Comparison of ENCODE assay signal across 23 cellular contexts in genomic region chr3:67015702-67016500, GRCh38. TPM values are rescaled to one million over a fixed set of nuclear protein-coding genes. Genes with fewer than 3 reads are reported as not detected.
DNase-seq lines count a peak whose midpoint lies in the region; ATAC-seq lines count a peak whose summit lies in the region.
"Had no signal": no experiment of that assay in that cellular context is flagged by ENCODE, and none has a peak within 500 bp of the region (broad histone marks: within the 10 kb centered on the region; RNA-seq: fewer than 3 reads in every experiment).

No MANE protein-coding gene starts in this region.

- H3K27ac ChIP-seq in CD4-positive, CD25-positive, alpha-beta regulatory T cell (ENCODE audit: insufficient read depth, low read length, poor library complexity, severe bottlenecking): no peak overlapping the region
- H3K27ac ChIP-seq in Karpas-422 (ENCODE audit: low read length): peak overlapping the region; percentile 92
- H3K27ac ChIP-seq in GM23248: no peak overlapping the region
- H3K27ac ChIP-seq: adrenal gland, BLaER1, breast epithelium, parathyroid adenoma, SJSA1 had no signal

- H3K27ac Mint-ChIP-seq in CD4-positive, CD25-positive, alpha-beta regulatory T cell: peak overlapping the region in 2 of 3 donors; percentile 8 to 9
- H3K27ac Mint-ChIP-seq in activated naive CD8-positive, alpha-beta T cell treated with anti-CD3 and anti-CD28 coated beads for 36 hours: peak overlapping the region; percentile 11
- H3K27ac Mint-ChIP-seq: activated CD4-positive, alpha-beta memory T cell treated with anti-CD3 and anti-CD28 coated beads for 36 hours; dendritic cell treated with granulocyte-macrophage colony-stimulating factor and Interleukin-4, amounts not matched to agents 40 ng/mL and 50 ng/mL, for 4 days had no signal

- H3K4me1 Mint-ChIP-seq in CD4-positive, CD25-positive, alpha-beta regulatory T cell: peaks cover 19 to 24% (median 24%) of the 10 kb centered on the region in 4 donors
- H3K4me1 Mint-ChIP-seq in activated naive CD8-positive, alpha-beta T cell treated with anti-CD3 and anti-CD28 coated beads for 36 hours: peaks cover 28% of the 10 kb centered on the region

- H3K9ac ChIP-seq in Karpas-422 (ENCODE audit: low read length): peak overlapping the region; percentile 70
- no peak overlapping the region for H3K9ac ChIP-seq in GM23248
- H3K9ac ChIP-seq: BLaER1, parathyroid adenoma had no signal

- H3K36me3 ChIP-seq in CD4-positive, CD25-positive, alpha-beta regulatory T cell (ENCODE audit: control insufficient read depth, insufficient read depth, low read length): peaks cover 2% of the 10 kb centered on the region
- H3K36me3 ChIP-seq in Karpas-422 (ENCODE audit: insufficient read depth, low read length) (peaks cover 23% of the 10 kb centered on the region), GM23248 (ENCODE audit: low read depth) (no peaks in the 10 kb centered on the region)
- H3K36me3 ChIP-seq: adrenal gland, breast epithelium, HAP-1, SJSA1 had no signal

- H3K27me3 ChIP-seq in CD4-positive, CD25-positive, alpha-beta regulatory T cell (ENCODE audit: control insufficient read depth, insufficient read depth, low read length): no peaks in the 10 kb centered on the region
- H3K27me3 ChIP-seq in Karpas-422 (ENCODE audit: low read length): no peaks in the 10 kb centered on the region
- H3K27me3 ChIP-seq in GM23248 (replicated peaks; ENCODE audit: insufficient read depth): no peaks in the 10 kb centered on the region
- H3K27me3 ChIP-seq: adrenal gland, BLaER1, breast epithelium had no signal

- H3F3A ChIP-seq in GM23248 (ENCODE audit: insufficient read depth): no peaks in the 10 kb centered on the region

- H3K4me2 ChIP-seq in Karpas-422 (ENCODE audit: low read depth, low read length, poor library complexity, severe bottlenecking) (peak overlapping the region; percentile 74), GM23248 (ENCODE audit: unreplicated experiment) (no peak overlapping the region)
- H3K4me2 ChIP-seq: BLaER1 had no signal

- H3K79me2 ChIP-seq in Karpas-422 (ENCODE audit: low read length) (peaks cover 18% of the 10 kb centered on the region), GM23248 (ENCODE audit: insufficient read depth) (no peaks in the 10 kb centered on the region)
- H3K79me2 ChIP-seq: parathyroid adenoma had no signal

- H3K27me3 Mint-ChIP-seq in CD4-positive, CD25-positive, alpha-beta regulatory T cell: no peaks in the 10 kb centered on the region
- no peaks in the 10 kb centered on the region for H3K27me3 Mint-ChIP-seq in activated naive CD8-positive, alpha-beta T cell treated with anti-CD3 and anti-CD28 coated beads for 36 hours
- H3K27me3 Mint-ChIP-seq: activated CD4-positive, alpha-beta memory T cell treated with anti-CD3 and anti-CD28 coated beads for 36 hours; dendritic cell treated with granulocyte-macrophage colony-stimulating factor and Interleukin-4, amounts not matched to agents 40 ng/mL and 50 ng/mL, for 4 days had no signal

- H4K20me1 ChIP-seq in Karpas-422 (ENCODE audit: insufficient read depth, low read depth, low read length) (no peaks in the 10 kb centered on the region), GM23248 (ENCODE audit: insufficient read depth) (no peaks in the 10 kb centered on the region)
- H4K20me1 ChIP-seq: BLaER1 had no signal

- H3K9me2 ChIP-seq in Karpas-422 (replicated peaks; ENCODE audit: insufficient read depth, low read length) (no peaks in the 10 kb centered on the region), GM23248 (ENCODE audit: insufficient read depth) (no peaks in the 10 kb centered on the region)

- no peak overlapping the region for H3K4me3 ChIP-seq in CD4-positive, CD25-positive, alpha-beta regulatory T cell (ENCODE audit: low read depth, low read length)
- H3K4me3 ChIP-seq in Karpas-422 (ENCODE audit: low read length) (peak overlapping the region; percentile 57), GM23248 (no peak overlapping the region)
- H3K4me3 ChIP-seq: adrenal gland, BLaER1, breast epithelium, HAP-1, SJSA1 had no signal

- ATAC-seq in CD4-positive, CD25-positive, alpha-beta regulatory T cell (ENCODE audit: low read depth in 2 of 2): no peak
- peak; percentile 61 for ATAC-seq in left ventricle myocardium superior
- ATAC-seq: sciatic nerve had no signal

- intact Hi-C loops in left ventricle myocardium superior (cut with micrococcal nuclease): no loop called here

- peaks cover 3% of the 10 kb centered on the region for H3K4me1 ChIP-seq in CD4-positive, CD25-positive, alpha-beta regulatory T cell (ENCODE audit: control insufficient read depth, insufficient read depth, low read length, poor library complexity, severe bottlenecking)
- H3K4me1 ChIP-seq in Karpas-422 (ENCODE audit: low read length): peaks cover 92% of the 10 kb centered on the region
- no peaks in the 10 kb centered on the region for H3K4me1 ChIP-seq in GM23248 (ENCODE audit: insufficient read depth)
- H3K4me1 ChIP-seq: BLaER1, breast epithelium, HAP-1, parathyroid adenoma, SJSA1 had no signal

- no peak overlapping the region for H3K4me3 Mint-ChIP-seq in CD4-positive, CD25-positive, alpha-beta regulatory T cell
- H3K4me3 Mint-ChIP-seq in activated naive CD8-positive, alpha-beta T cell treated with anti-CD3 and anti-CD28 coated beads for 36 hours: no peak overlapping the region
- H3K4me3 Mint-ChIP-seq: activated CD4-positive, alpha-beta memory T cell treated with anti-CD3 and anti-CD28 coated beads for 36 hours; dendritic cell treated with granulocyte-macrophage colony-stimulating factor and Interleukin-4, amounts not matched to agents 40 ng/mL and 50 ng/mL, for 4 days; T-helper 1 cell treated with Interleukin-12 subunit alpha and Interleukin-12 subunit beta and Interleukin-4 antibody, amounts not matched to agents 30 μg/mL and 1 μg/mL, for 36 hours had no signal

- DNase-seq in CD4-positive, CD25-positive, alpha-beta regulatory T cell: no peak
- no peak for DNase-seq in Karpas-422
- DNase-seq in activated naive CD8-positive, alpha-beta T cell treated with anti-CD3 and anti-CD28 coated beads for 36 hours: no peak
- no peak for DNase-seq in left ventricle myocardium superior
- DNase-seq in cortex of kidney (lab: John Stamatoyannopoulos, UW): no peak
- DNase-seq in putamen (ENCODE audit: low spot score): no peak
- DNase-seq in GM23248: no peak
- no peak for DNase-seq in kidney tubule cell (ENCODE audit: low spot score)
- DNase-seq: activated CD4-positive, alpha-beta memory T cell treated with anti-CD3 and anti-CD28 coated beads for 36 hours; activated effector memory CD4-positive, alpha-beta T cell treated with anti-CD3 and anti-CD28 coated beads, Interleukin-2, amount 50 U/mL, for 16 hours; adrenal gland; KG1; NCI-H2029; NCI-H2227 treated with DMSO at 0.1 percent for 48 hours; NCI-H748 treated with DMSO at 0.1 percent for 48 hours had no signal

- in situ Hi-C loops in GM23248 (cut with MboI): no loop called here

- no peaks in the 10 kb centered on the region for H3K9me3 Mint-ChIP-seq in CD4-positive, CD25-positive, alpha-beta regulatory T cell
- H3K9me3 Mint-ChIP-seq in activated naive CD8-positive, alpha-beta T cell treated with anti-CD3 and anti-CD28 coated beads for 36 hours: no peaks in the 10 kb centered on the region
- H3K9me3 Mint-ChIP-seq: activated CD4-positive, alpha-beta memory T cell treated with anti-CD3 and anti-CD28 coated beads for 36 hours; dendritic cell treated with granulocyte-macrophage colony-stimulating factor and Interleukin-4, amounts not matched to agents 40 ng/mL and 50 ng/mL, for 4 days; T-helper 1 cell treated with Interleukin-12 subunit alpha and Interleukin-12 subunit beta and Interleukin-4 antibody, amounts not matched to agents 30 μg/mL and 1 μg/mL, for 36 hours had no signal

- 83 to 85% methylated on average over 8 of the region's 8 CpGs for WGBS in GM23248 (ENCODE audit: low coverage in 1 of 2, low lambda C conversion rate in 2 of 2, missing lambda C conversion rate in 2 of 2), 2 experiments

- H3K36me3 Mint-ChIP-seq in CD4-positive, CD25-positive, alpha-beta regulatory T cell: peaks cover 16% of the 10 kb centered on the region
- peaks cover 14% of the 10 kb centered on the region for H3K36me3 Mint-ChIP-seq in activated naive CD8-positive, alpha-beta T cell treated with anti-CD3 and anti-CD28 coated beads for 36 hours

- no peaks in the 10 kb centered on the region for H3K9me3 ChIP-seq in CD4-positive, CD25-positive, alpha-beta regulatory T cell (ENCODE audit: control insufficient read depth in 2 of 2, low read length in 2 of 2)
- no peaks in the 10 kb centered on the region for H3K9me3 ChIP-seq in Karpas-422 (ENCODE audit: low read length)
- no peaks in the 10 kb centered on the region for H3K9me3 ChIP-seq in GM23248 (ENCODE audit: low read depth)
- H3K9me3 ChIP-seq: adrenal gland, BLaER1, breast epithelium, HAP-1, SJSA1 had no signal

- H2AFZ ChIP-seq in Karpas-422 (ENCODE audit: low read length) (no peak overlapping the region), GM23248 (no peak overlapping the region)
- H2AFZ ChIP-seq: parathyroid adenoma had no signal

RNA-seq across cellular contexts. Expression of gene KBTBD8, which starts 17.8 kb away (rescaled TPM):
- total RNA-seq in CD4-positive, CD25-positive, alpha-beta regulatory T cell: 18.2 TPM
- polyA plus RNA-seq in CD4-positive, CD25-positive, alpha-beta regulatory T cell: 1 to 10 TPM; 2.4 to 5.2 (median 3.4) TPM
- 22.7 and 79.9 TPM in 2 replicates for total RNA-seq in Karpas-422 (2014; rRNA removed; shearing (Covaris generic); ENCODE audit: low replicate concordance)
- 10 to 100 TPM; 28.5 to 30.6 TPM for total RNA-seq in activated naive CD8-positive, alpha-beta T cell treated with anti-CD3 and anti-CD28 coated beads for 36 hours
- total RNA-seq in left ventricle myocardium superior: 5.8 TPM
- total RNA-seq in GM23248 (2014; rRNA removed; shearing (Covaris generic)): 0.76 and 0.86 TPM in 2 replicates
- 0.26 and 1.1 TPM in 2 replicates for polyA plus RNA-seq in GM23248 (2016; fragmentation: Nextera tagmentation; extraction: Ambion mirVana)
